Comparison of ENCODE assay signal across 13 cellular contexts in the genomic region with DNA sequence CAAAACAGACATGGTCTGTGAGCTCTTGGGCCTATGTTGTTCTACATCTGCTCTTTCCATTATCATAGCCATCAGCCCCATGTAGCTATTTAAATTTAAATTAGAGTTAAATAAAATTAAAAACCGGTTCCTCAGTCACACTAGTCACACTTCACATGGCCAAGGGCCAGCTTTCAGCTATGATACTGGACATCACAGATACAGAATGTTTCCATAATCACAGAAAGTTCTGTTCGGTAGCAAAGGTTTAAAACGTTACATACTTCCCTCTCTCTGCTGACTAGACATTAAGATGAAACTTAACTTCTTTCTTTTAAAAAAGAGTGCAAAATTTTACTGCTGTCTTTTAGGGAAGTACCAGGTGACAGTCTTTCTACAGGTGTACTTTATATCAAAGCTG. TPM values are rescaled to one million over a fixed set of nuclear protein-coding genes. Genes with fewer than 3 reads are reported as not detected.
DNase-seq lines count a peak whose midpoint lies in the region; ATAC-seq and TF ChIP-seq lines count a peak whose summit lies in the region.
"Had no signal": no experiment of that assay in that cellular context is flagged by ENCODE, and none has a peak within 500 bp of the region (broad histone marks: within the 10 kb centered on the region; RNA-seq: fewer than 3 reads in every experiment).

No MANE protein-coding gene starts in this region.

- DNase-seq in activated CD4-positive, alpha-beta T cell treated with anti-CD3 and anti-CD28 coated beads, Interleukin-2, amount 10 ng/mL, durations not matched to agents 7 days and 5 days, result no peak
- no peak for DNase-seq in activated CD4-positive, alpha-beta T cell treated with anti-CD3 and anti-CD28 coated beads, Interleukin-2, amount 50 U/mL, for 1 hour
- no peak for DNase-seq in CD4-positive, CD25-positive, alpha-beta regulatory T cell
- DNase-seq in Panc1 (ENCODE audit: low read depth, low spot score), result no peak
- no peak for DNase-seq in mucosa of descending colon
- no peak for DNase-seq in Kasumi-1 (lab: John Stamatoyannopoulos, UW)
- DNase-seq in NCI-H2081 treated with DMSO at 0.1 percent for 48 hours (lab: John Stamatoyannopoulos, UW), result no peak
- DNase-seq: activated CD4-positive, CD25-positive, alpha-beta regulatory T cell treated with anti-CD3 and anti-CD28 coated beads, Interleukin-2, amount 50 U/mL, for 72 hours; esophagus squamous epithelium; glutamatergic neuron; pancreas; substantia nigra had no signal

- no peaks in the 10 kb centered on the region for H3K27me3 Mint-ChIP-seq in activated CD4-positive, alpha-beta T cell treated with anti-CD3 and anti-CD28 coated beads, Interleukin-2, amount 10 ng/mL, durations not matched to agents 7 days and 5 days
- no peaks in the 10 kb centered on the region for H3K27me3 Mint-ChIP-seq in CD4-positive, CD25-positive, alpha-beta regulatory T cell

- H3K4me1 Mint-ChIP-seq in activated CD4-positive, alpha-beta T cell treated with anti-CD3 and anti-CD28 coated beads, Interleukin-2, amount 10 ng/mL, durations not matched to agents 7 days and 5 days, result peaks cover 63% of the 10 kb centered on the region
- H3K4me1 Mint-ChIP-seq in CD4-positive, CD25-positive, alpha-beta regulatory T cell, result peaks cover 29 to 77% (median 42%) of the 10 kb centered on the region in 4 donors

- H3K36me3 ChIP-seq in CD4-positive, CD25-positive, alpha-beta regulatory T cell (ENCODE audit: control insufficient read depth, insufficient read depth, low read length), result no peaks in the 10 kb centered on the region
- H3K36me3 ChIP-seq in Panc1 (ENCODE audit: control insufficient read depth, insufficient read depth, low read length) (no peaks in the 10 kb centered on the region), mucosa of descending colon (ENCODE audit: low read depth) (no peaks in the 10 kb centered on the region)
- H3K36me3 ChIP-seq: esophagus squamous epithelium, pancreas had no signal

- TSS peak; percentile 58 for BruUV-seq in Panc1 (replicated peaks; lab: Mats Ljungman, UMichigan)

- POLR2A ChIA-PET in activated CD4-positive, alpha-beta T cell treated with anti-CD3 and anti-CD28 coated beads, Interleukin-2, amount 10 ng/mL, durations not matched to agents 7 days and 5 days (lab: Charles Lee), result no interaction called here
- POLR2A ChIA-PET in Panc1 (lab: Charles Lee), result interaction anchor here (1.0 kb wide), 1 partner anchor 70 kb away, joined by 4 read pairs; no protein-coding TSS in a partner anchor

- no peak overlapping the region for H3K4me3 Mint-ChIP-seq in activated CD4-positive, alpha-beta T cell treated with anti-CD3 and anti-CD28 coated beads, Interleukin-2, amount 10 ng/mL, durations not matched to agents 7 days and 5 days
- peak overlapping the region; percentile 36 to 84 (median 72) for H3K4me3 Mint-ChIP-seq in CD4-positive, CD25-positive, alpha-beta regulatory T cell

- H3K4me1 ChIP-seq in CD4-positive, CD25-positive, alpha-beta regulatory T cell (ENCODE audit: control insufficient read depth, insufficient read depth, low read length, poor library complexity, severe bottlenecking), result peaks cover 48% of the 10 kb centered on the region
- H3K4me1 ChIP-seq in Panc1 (ENCODE audit: control insufficient read depth, insufficient read depth, low read length) (0 out of 2 replicates have a peak, but pooled peaks cover 10% of the 10 kb centered on the region), mucosa of descending colon (ENCODE audit: low read depth) (peaks cover 4% of the 10 kb centered on the region)

- TF ChIP-seq CTCF in Panc1 (IDR thresholded peaks at IDR 0.05) (no peak), mucosa of descending colon (IDR thresholded peaks at IDR 0.05) (no peak)

- in situ Hi-C loops in Panc1 (cut with HindIII; ENCODE audit: low pct_unique_long_range_greater_than_20kb, low sequenced_read_pairs), result no loop called here

- intact Hi-C loops in Panc1 (cut with micrococcal nuclease; ENCODE audit: unreplicated experiment), result no loop called here
- intact Hi-C loops in mucosa of descending colon (cut with DNase I, micrococcal nuclease), result no loop called here

- peak overlapping the region; percentile 91 for H3K27ac Mint-ChIP-seq in activated CD4-positive, alpha-beta T cell treated with anti-CD3 and anti-CD28 coated beads, Interleukin-2, amount 10 ng/mL, durations not matched to agents 7 days and 5 days
- peak overlapping the region in 2 of 3 donors; percentile 71 to 87 for H3K27ac Mint-ChIP-seq in CD4-positive, CD25-positive, alpha-beta regulatory T cell

- no peaks in the 10 kb centered on the region for H3K9me3 Mint-ChIP-seq in activated CD4-positive, alpha-beta T cell treated with anti-CD3 and anti-CD28 coated beads, Interleukin-2, amount 10 ng/mL, durations not matched to agents 7 days and 5 days
- H3K9me3 Mint-ChIP-seq in CD4-positive, CD25-positive, alpha-beta regulatory T cell, result no peaks in the 10 kb centered on the region

- H3K4me3 ChIP-seq in CD4-positive, CD25-positive, alpha-beta regulatory T cell (ENCODE audit: low read depth, low read length), result peak overlapping the region; percentile 41
- no peak overlapping the region for H3K4me3 ChIP-seq in Panc1 (ENCODE audit: low read depth in 2 of 2, low read length in 2 of 2)
- no peak overlapping the region for H3K4me3 ChIP-seq in mucosa of descending colon
- H3K4me3 ChIP-seq: esophagus squamous epithelium, pancreas had no signal

- H3K36me3 Mint-ChIP-seq in activated CD4-positive, alpha-beta T cell treated with anti-CD3 and anti-CD28 coated beads, Interleukin-2, amount 10 ng/mL, durations not matched to agents 7 days and 5 days (ENCODE audit: low read depth), result no peaks in the 10 kb centered on the region
- H3K36me3 Mint-ChIP-seq in CD4-positive, CD25-positive, alpha-beta regulatory T cell, result no peaks in the 10 kb centered on the region

- H3K27me3 ChIP-seq in CD4-positive, CD25-positive, alpha-beta regulatory T cell (ENCODE audit: control insufficient read depth, insufficient read depth, low read length), result no peaks in the 10 kb centered on the region
- H3K27me3 ChIP-seq in Panc1 (ENCODE audit: control insufficient read depth, insufficient read depth, low read length), result no peaks in the 10 kb centered on the region
- H3K27me3 ChIP-seq: esophagus squamous epithelium, pancreas had no signal

- H3K9me3 ChIP-seq in CD4-positive, CD25-positive, alpha-beta regulatory T cell (ENCODE audit: control insufficient read depth in 2 of 2, low read length in 2 of 2), result no peaks in the 10 kb centered on the region
- H3K9me3 ChIP-seq in Panc1 (ENCODE audit: control insufficient read depth, insufficient read depth, low read depth, low read length) (no peaks in the 10 kb centered on the region), mucosa of descending colon (no peaks in the 10 kb centered on the region)
- H3K9me3 ChIP-seq: esophagus squamous epithelium, pancreas had no signal

- CTCF ChIA-PET in activated CD4-positive, alpha-beta T cell treated with anti-CD3 and anti-CD28 coated beads, Interleukin-2, amount 10 ng/mL, durations not matched to agents 7 days and 5 days (lab: Charles Lee), result no interaction called here
- CTCF ChIA-PET in Panc1 (lab: Charles Lee), result interaction anchor here (0.6 kb wide), 1 partner anchor 20 kb away, joined by 3 read pairs; no protein-coding TSS in a partner anchor

- ATAC-seq in CD4-positive, CD25-positive, alpha-beta regulatory T cell (ENCODE audit: low read depth in 2 of 2), result no peak
- ATAC-seq in Panc1 (no peak), mucosa of descending colon (peak; percentile 18), GM18909 (IDR thresholded peaks at IDR 0.05; ENCODE audit: poor library complexity, unreplicated experiment) (no peak)

- H3K27ac ChIP-seq in CD4-positive, CD25-positive, alpha-beta regulatory T cell (ENCODE audit: insufficient read depth, low read length, poor library complexity, severe bottlenecking), result no peak overlapping the region
- no peak overlapping the region for H3K27ac ChIP-seq in Panc1 (ENCODE audit: low read length)
- H3K27ac ChIP-seq: esophagus squamous epithelium, pancreas had no signal

RNA-seq across cellular contexts. Expression of gene SRPK2, which starts 43.0 kb away (rescaled TPM):
- 10 to 100 TPM; 48.5 to 53.6 TPM for total RNA-seq in activated CD4-positive, alpha-beta T cell treated with anti-CD3 and anti-CD28 coated beads, Interleukin-2, amount 10 ng/mL, durations not matched to agents 7 days and 5 days
- 77.2 TPM for total RNA-seq in CD4-positive, CD25-positive, alpha-beta regulatory T cell
- 10 to 100 TPM; 50.3 to 72.7 (median 59.8) TPM for polyA plus RNA-seq in CD4-positive, CD25-positive, alpha-beta regulatory T cell
- total RNA-seq in Panc1 (2021; ENCODE audit: unreplicated experiment), result 58.2 TPM
- polyA plus RNA-seq in Panc1 (2012; ENCODE audit: insufficient read length), result 29.6 TPM
- 10 to 100 TPM; 25.7 to 59.2 (median 31.6) TPM for total RNA-seq in mucosa of descending colon
